Comparison of ENCODE assay signal across 9 cellular contexts in genomic region chr6:107491791-107492674, GRCh38. TPM values are rescaled to one million over a fixed set of nuclear protein-coding genes. Genes with fewer than 3 reads are reported as not detected.
DNase-seq lines count a peak whose midpoint lies in the region; ATAC-seq, FAIRE-seq and TF ChIP-seq lines count a peak whose summit lies in the region.
"Had no signal": no experiment of that assay in that cellular context is flagged by ENCODE, and none has a peak within 500 bp of the region (broad histone marks: within the 10 kb centered on the region; RNA-seq: fewer than 3 reads in every experiment).

No MANE protein-coding gene starts in this region.

- TF ChIP-seq POLR2A in K562 (conservative IDR thresholded peaks at IDR 0.05): no peak
- TF ChIP-seq POLR2A in HepG2 (IDR thresholded peaks at IDR 0.05; ENCODE audit: insufficient read depth in 1 of 2, low read depth in 2 of 2, low read length in 2 of 2): no peak

- CTCF ChIA-PET in activated naive CD4-positive, alpha-beta T cell treated with anti-CD3 and anti-CD28 coated beads for 36 hours (lab: Charles Lee): no interaction called here
- CTCF ChIA-PET in K562 (lab: Yijun Ruan, JAX; ENCODE audit: low intra/inter-chr PET ratio) (no interaction called here), HepG2 (lab: Yijun Ruan, JAX; ENCODE audit: low intra/inter-chr PET ratio, low total read pairs) (no interaction called here)

- intact Hi-C loops in activated naive CD4-positive, alpha-beta T cell treated with anti-CD3 and anti-CD28 coated beads for 36 hours (cut with micrococcal nuclease): loop anchor here (2.0 kb wide), 1 partner anchor 165 kb away; no protein-coding TSS in a partner anchor
- intact Hi-C loops in K562 (cut with micrococcal nuclease) (no loop called here), HepG2 (cut with micrococcal nuclease; ENCODE audit: unreplicated experiment) (loop anchor here (10.0 kb wide), 1 partner anchor 177 kb away; no protein-coding TSS in a partner anchor)

- H3K27ac ChIP-seq in K562 (ENCODE audit: extremely low read depth, low read depth, low read length) (no peak overlapping the region), HepG2 (ENCODE audit: extremely low read length, insufficient read depth, low read length) (peak overlapping the region; percentile 82)

- ATAC-seq in K562 (no peak), HepG2 (no peak), GM21825 (IDR thresholded peaks at IDR 0.05; ENCODE audit: unreplicated experiment) (no peak), GM18873 (IDR thresholded peaks at IDR 0.05; ENCODE audit: low FRiP score, unreplicated experiment) (no peak), HG03196 (IDR thresholded peaks at IDR 0.05; ENCODE audit: unreplicated experiment) (no peak)

- in situ Hi-C loops in K562 (cut with MboI): no loop called here
- in situ Hi-C loops in HepG2 (cut with HindIII; ENCODE audit: extremely low pct_ligation_motif_present, low pct_unique_long_range_greater_than_20kb): no loop called here

- H2AFZ ChIP-seq in K562 (ENCODE audit: low read depth, low read length): no peak overlapping the region
- no peak overlapping the region for H2AFZ ChIP-seq in HepG2 (ENCODE audit: low read length)

- no peak for DNase-seq in activated naive CD4-positive, alpha-beta T cell treated with anti-CD3 and anti-CD28 coated beads for 36 hours
- no peak for DNase-seq in activated naive CD4-positive, alpha-beta T cell treated with anti-CD3 and anti-CD28 coated beads, Interleukin-2, amount 50 U/mL, for 16 hours
- no peak for DNase-seq in K562 (ENCODE audit: extremely low read depth in 1 of 4, low spot score in 3 of 4)
- peak; percentile 24 for DNase-seq in HepG2 (ENCODE audit: low spot score)
- peak; percentile 53 for DNase-seq in ureter (ENCODE audit: low spot score)

- H3K4me3 Mint-ChIP-seq in activated naive CD4-positive, alpha-beta T cell treated with anti-CD3 and anti-CD28 coated beads for 36 hours: peak overlapping the region; percentile 80
- H3K4me3 Mint-ChIP-seq: brain had no signal

- no peaks in the 10 kb centered on the region for H3K36me3 Mint-ChIP-seq in activated naive CD4-positive, alpha-beta T cell treated with anti-CD3 and anti-CD28 coated beads for 36 hours (ENCODE audit: low read depth)
- H3K36me3 Mint-ChIP-seq: brain had no signal

- H3K27ac Mint-ChIP-seq in activated naive CD4-positive, alpha-beta T cell treated with anti-CD3 and anti-CD28 coated beads for 36 hours: no peak overlapping the region

- H3K4me3 ChIP-seq in K562 (no peak overlapping the region), HepG2 (replicated peaks in 1 of 3; ENCODE audit: insufficient read depth in 1 of 3, low read depth in 2 of 3, low read length in 3 of 3) (peak overlapping the region; percentile 94 to 98 (median 96))

- peaks cover 0 to 31% of the 10 kb centered on the region in 2 experiments; a peak in 3 of 5 replicates for H3K4me1 ChIP-seq in K562 (replicated peaks in 1 of 2; ENCODE audit: control insufficient read depth in 2 of 2, insufficient read depth in 2 of 2, low read length in 2 of 2)
- H3K4me1 ChIP-seq in HepG2 (ENCODE audit: insufficient read depth, low read length): peaks cover 56% of the 10 kb centered on the region

- H3K27me3 ChIP-seq in K562 (ENCODE audit: control insufficient read depth in 2 of 2, insufficient read depth in 2 of 2, low read length in 2 of 2) (peaks cover 51 to 59% of the 10 kb centered on the region in 2 experiments), HepG2 (ENCODE audit: control insufficient read depth in 1 of 2, insufficient read depth in 2 of 2, low read length in 2 of 2) (no peaks in the 10 kb centered on the region; a peak in 2 of 5 replicates)

- no peak for TF ChIP-seq RAD21 in K562 (CRISPR knock-in tag; conservative IDR thresholded peaks at IDR 0.05 in 1 of 2, IDR thresholded peaks at IDR 0.05 in 1 of 2)
- TF ChIP-seq RAD21 in HepG2 (CRISPR knock-in tag; IDR thresholded peaks at IDR 0.05): no peak

- H3K36me3 ChIP-seq in K562 (ENCODE audit: control insufficient read depth, insufficient read depth, low read length) (no peaks in the 10 kb centered on the region), HepG2 (replicated peaks in 1 of 2; ENCODE audit: control insufficient read depth in 1 of 2, insufficient read depth in 2 of 2, low read length in 2 of 2) (no peaks in the 10 kb centered on the region)

- H3K79me2 ChIP-seq in K562 (ENCODE audit: control insufficient read depth, insufficient read depth, low read length) (no peaks in the 10 kb centered on the region), HepG2 (ENCODE audit: insufficient read depth, low read length) (peaks cover 61% of the 10 kb centered on the region)

- no peaks in the 10 kb centered on the region for H4K20me1 ChIP-seq in K562 (replicated peaks; ENCODE audit: control insufficient read depth, insufficient read depth, low read length)
- H4K20me1 ChIP-seq in HepG2 (ENCODE audit: insufficient read depth, low read length): no peaks in the 10 kb centered on the region

- peaks cover 43% of the 10 kb centered on the region for H3K27me3 Mint-ChIP-seq in activated naive CD4-positive, alpha-beta T cell treated with anti-CD3 and anti-CD28 coated beads for 36 hours (ENCODE audit: low read depth)

- no peak for FAIRE-seq in K562 (lab: Jason Lieb, UNC)
- no peak for FAIRE-seq in HepG2 (lab: Jason Lieb, UNC)

- H3K9ac ChIP-seq in K562 (ENCODE audit: insufficient read depth in 1 of 2, low read depth in 2 of 2, low read length in 2 of 2) (no peak overlapping the region), HepG2 (ENCODE audit: insufficient read depth, low read depth, low read length) (peak overlapping the region; percentile 83)

- no peak for TF ChIP-seq EP300 in K562 (IDR thresholded peaks at IDR 0.05; ENCODE audit: low read length)
- TF ChIP-seq EP300 in HepG2 (IDR thresholded peaks at IDR 0.05; ENCODE audit: low read depth in 2 of 2, low read length in 2 of 2): no peak
- no peak for TF ChIP-seq EP300 in HepG2 (CRISPR knock-in tag; IDR thresholded peaks at IDR 0.05; ENCODE audit: borderline replicate concordance)

- H3K4me2 ChIP-seq in K562 (ENCODE audit: insufficient read depth, low read length): no peak overlapping the region
- peak overlapping the region; percentile 79 for H3K4me2 ChIP-seq in HepG2 (ENCODE audit: low read depth, low read length)

- H3K4me1 Mint-ChIP-seq in activated naive CD4-positive, alpha-beta T cell treated with anti-CD3 and anti-CD28 coated beads for 36 hours (ENCODE audit: low read depth): peaks cover 15% of the 10 kb centered on the region

- H3K9me3 Mint-ChIP-seq in activated naive CD4-positive, alpha-beta T cell treated with anti-CD3 and anti-CD28 coated beads for 36 hours: no peaks in the 10 kb centered on the region
- H3K9me3 Mint-ChIP-seq: brain had no signal

- no peaks in the 10 kb centered on the region for H3K9me1 ChIP-seq in K562 (ENCODE audit: control insufficient read depth, insufficient read depth, low read length)

- no peak for TF ChIP-seq CTCF in K562 (IDR thresholded peaks at IDR 0.05 in 2 of 3, conservative IDR thresholded peaks at IDR 0.05 in 1 of 3; ENCODE audit: insufficient read depth in 2 of 3, low read depth in 1 of 3, low read length in 3 of 3)
- no peak for TF ChIP-seq CTCF in HepG2 (CRISPR knock-in tag; IDR thresholded peaks at IDR 0.05)

- BruUV-seq in K562 (replicated peaks; lab: Mats Ljungman, UMichigan): no TSS peak
- TSS peak; percentile 27 for BruUV-seq in HepG2 (replicated peaks; lab: Mats Ljungman, UMichigan)

- 46% methylated on average over 15 of the region's 15 CpGs for WGBS in K562 (ENCODE audit: insufficient coverage, low coverage, missing lambda C conversion rate)
- WGBS in HepG2 (ENCODE audit: low lambda C conversion rate): 13% methylated on average over 15 of the region's 15 CpGs

- POLR2A ChIA-PET in K562 (lab: Yijun Ruan, JAX) (no interaction called here), HepG2 (lab: Yijun Ruan, JAX) (interaction anchor here (1.6 to 4.9 kb wide), 4 partner anchors 33 to 174 kb away, joined by 5 to 50 read pairs (median 23); partner anchors contain the start of gene PDSS2)

- H3K9me3 ChIP-seq in K562 (replicated peaks; ENCODE audit: control insufficient read depth, insufficient read depth, low read depth, low read length) (no peaks in the 10 kb centered on the region), HepG2 (ENCODE audit: low read length) (no peaks in the 10 kb centered on the region)

RNA-seq across cellular contexts. Expression of gene SOBP, which starts 2.1 kb away (rescaled TPM):
- under 1 TPM; 0.25 to 0.26 TPM for total RNA-seq in activated naive CD4-positive, alpha-beta T cell treated with anti-CD3 and anti-CD28 coated beads for 36 hours
- not detected in 2 replicates for total RNA-seq in K562 (2011; cell fraction: chromatin; rRNA removed; ENCODE audit: low replicate concordance)
- total RNA-seq in K562 (2011; cell fraction: nucleolus; rRNA removed): not detected in 2 replicates
- total RNA-seq in K562 (2011; cell fraction: nucleoplasm; rRNA removed): not detected in 2 replicates
- total RNA-seq in K562 (2014; rRNA removed) (not detected in 2 replicates), K562 (2014; rRNA removed; fragmentation: Illumina TruSeq; extraction: Trizol) (not detected in 2 replicates), K562 (2015; rRNA removed; fragmentation: Illumina TruSeq; extraction: Trizol) (not detected in 2 replicates), K562 (2021) (0.16 TPM in 1 of 2 replicates, not detected in the other), HepG2 (2016; rRNA removed; fragmentation: Illumina TruSeq; extraction: Trizol) (5.0 and 6.9 TPM in 2 replicates), ureter (12.6 TPM)
- polyA plus RNA-seq in K562 (2011; rRNA removed) (not detected in 2 replicates), K562 (2014; fragmentation: Illumina TruSeq; extraction: Trizol) (not detected in 2 replicates), K562 (2014; fragmentation: Nextera tagmentation; extraction: Ambion mirVana) (not detected), K562 (2014; rRNA removed) (not detected in 2 replicates), HepG2 (2011; rRNA removed) (1.2 and 1.5 TPM in 2 replicates)
- polyA plus RNA-seq in K562 (2011; cell fraction: cytosol; rRNA removed): not detected in 2 replicates
- polyA plus RNA-seq in K562 (2011; cell fraction: nucleus; rRNA removed): not detected in 2 replicates
- polyA plus RNA-seq in K562 (2012): not detected in 2 replicates
- not detected in 2 replicates for polyA minus RNA-seq in K562 (2011; rRNA and poly(A)+ RNA removed)
- not detected in 2 replicates for polyA minus RNA-seq in K562 (2011; cell fraction: cytosol; rRNA and poly(A)+ RNA removed)
- polyA minus RNA-seq in K562 (2011; cell fraction: nucleus; rRNA and poly(A)+ RNA removed): not detected in 2 replicates
- 16.8 and 17.1 TPM in 2 replicates for total RNA-seq in HepG2 (2016; cell fraction: cytosol; rRNA removed; fragmentation: Illumina TruSeq; extraction: Trizol; ENCODE audit: low read depth)
- 4.6 and 7.3 TPM in 2 replicates for total RNA-seq in HepG2 (2016; cell fraction: insoluble cytoplasmic fraction; rRNA removed; fragmentation: Illumina TruSeq; extraction: Trizol)
- total RNA-seq in HepG2 (2016; cell fraction: membrane; rRNA removed; fragmentation: Illumina TruSeq; extraction: Trizol): 9.6 and 9.9 TPM in 2 replicates
- 20.2 and 20.8 TPM in 2 replicates for total RNA-seq in HepG2 (2016; cell fraction: nucleus; rRNA removed; fragmentation: Illumina TruSeq; extraction: Trizol)
- polyA plus RNA-seq in HepG2 (2011; cell fraction: cytosol; rRNA removed): 0.68 and 0.69 TPM in 2 replicates
- polyA plus RNA-seq in HepG2 (2011; cell fraction: nucleus; rRNA removed): 2.6 and 4.7 TPM in 2 replicates
- 7.5 and 8.9 TPM in 2 replicates for polyA plus RNA-seq in HepG2 (2012)
- polyA plus RNA-seq in HepG2 (2016; cell fraction: cytosol; fragmentation: Illumina TruSeq; extraction: Trizol; ENCODE audit: low read depth): 3.7 and 4.0 TPM in 2 replicates
- 7.3 and 10.4 TPM in 2 replicates for polyA plus RNA-seq in HepG2 (2016; cell fraction: insoluble cytoplasmic fraction; fragmentation: Illumina TruSeq; extraction: Trizol; ENCODE audit: low read depth)
- polyA plus RNA-seq in HepG2 (2016; cell fraction: membrane; fragmentation: Illumina TruSeq; extraction: Trizol; ENCODE audit: low read depth): 7.3 and 8.1 TPM in 2 replicates
- 11.6 and 12.0 TPM in 2 replicates for polyA plus RNA-seq in HepG2 (2016; cell fraction: nucleus; fragmentation: Illumina TruSeq; extraction: Trizol; ENCODE audit: insufficient read depth, low read depth)
- polyA minus RNA-seq in HepG2 (2011; rRNA and poly(A)+ RNA removed; ENCODE audit: low replicate concordance): 0.12 and 2.0 TPM in 2 replicates
- 2.5 and 3.5 TPM in 2 replicates for polyA minus RNA-seq in HepG2 (2011; cell fraction: cytosol; rRNA and poly(A)+ RNA removed)
- polyA minus RNA-seq in HepG2 (2011; cell fraction: nucleus; rRNA and poly(A)+ RNA removed): 17.2 and 22.7 TPM in 2 replicates

RNA-seq across cellular contexts. Expression of gene PDSS2, which starts 32.7 kb away (rescaled TPM):
- 10 to 100 TPM; 10.5 to 11.3 TPM for total RNA-seq in activated naive CD4-positive, alpha-beta T cell treated with anti-CD3 and anti-CD28 coated beads for 36 hours
- total RNA-seq in K562 (2011; cell fraction: chromatin; rRNA removed; ENCODE audit: low replicate concordance): 22.5 and 28.8 TPM in 2 replicates
- total RNA-seq in K562 (2011; cell fraction: nucleolus; rRNA removed): 22.5 and 23.5 TPM in 2 replicates
- total RNA-seq in K562 (2011; cell fraction: nucleoplasm; rRNA removed): 37.7 and 47.8 TPM in 2 replicates
- 5.8 and 8.3 TPM in 2 replicates for total RNA-seq in K562 (2014; rRNA removed)
- total RNA-seq in K562 (2014; rRNA removed; fragmentation: Illumina TruSeq; extraction: Trizol): 10.9 and 11.9 TPM in 2 replicates
- total RNA-seq in K562 (2015; rRNA removed; fragmentation: Illumina TruSeq; extraction: Trizol): 10.7 and 12.0 TPM in 2 replicates
- total RNA-seq in K562 (2021): 13.0 and 13.8 TPM in 2 replicates
- 14.8 and 17.6 TPM in 2 replicates for polyA plus RNA-seq in K562 (2011; rRNA removed)
- polyA plus RNA-seq in K562 (2011; cell fraction: cytosol; rRNA removed): 14.9 and 16.0 TPM in 2 replicates
- polyA plus RNA-seq in K562 (2011; cell fraction: nucleus; rRNA removed): 13.6 and 13.7 TPM in 2 replicates
- 9.6 and 11.8 TPM in 2 replicates for polyA plus RNA-seq in K562 (2012)
- polyA plus RNA-seq in K562 (2014; fragmentation: Illumina TruSeq; extraction: Trizol): 9.0 and 11.6 TPM in 2 replicates
- polyA plus RNA-seq in K562 (2014; fragmentation: Nextera tagmentation; extraction: Ambion mirVana): 10 to 100 TPM; 16.9 to 21.1 TPM
- polyA plus RNA-seq in K562 (2014; rRNA removed): 9.9 and 11.7 TPM in 2 replicates
- polyA minus RNA-seq in K562 (2011; rRNA and poly(A)+ RNA removed): 13.6 and 13.9 TPM in 2 replicates
- 8.3 and 10.1 TPM in 2 replicates for polyA minus RNA-seq in K562 (2011; cell fraction: cytosol; rRNA and poly(A)+ RNA removed)
- 20.5 and 25.9 TPM in 2 replicates for polyA minus RNA-seq in K562 (2011; cell fraction: nucleus; rRNA and poly(A)+ RNA removed)
- 17.0 and 23.7 TPM in 2 replicates for total RNA-seq in HepG2 (2016; rRNA removed; fragmentation: Illumina TruSeq; extraction: Trizol)
- 2.9 and 3.2 TPM in 2 replicates for total RNA-seq in HepG2 (2016; cell fraction: cytosol; rRNA removed; fragmentation: Illumina TruSeq; extraction: Trizol; ENCODE audit: low read depth)
- total RNA-seq in HepG2 (2016; cell fraction: insoluble cytoplasmic fraction; rRNA removed; fragmentation: Illumina TruSeq; extraction: Trizol): 18.3 and 23.8 TPM in 2 replicates
- total RNA-seq in HepG2 (2016; cell fraction: membrane; rRNA removed; fragmentation: Illumina TruSeq; extraction: Trizol): 9.3 and 9.5 TPM in 2 replicates
- total RNA-seq in HepG2 (2016; cell fraction: nucleus; rRNA removed; fragmentation: Illumina TruSeq; extraction: Trizol): 14.1 and 15.4 TPM in 2 replicates
- polyA plus RNA-seq in HepG2 (2011; rRNA removed): 12.5 and 16.2 TPM in 2 replicates
- 9.6 and 11.7 TPM in 2 replicates for polyA plus RNA-seq in HepG2 (2011; cell fraction: cytosol; rRNA removed)
- polyA plus RNA-seq in HepG2 (2011; cell fraction: nucleus; rRNA removed): 7.2 and 7.4 TPM in 2 replicates
- 9.1 and 10.3 TPM in 2 replicates for polyA plus RNA-seq in HepG2 (2012)
- polyA plus RNA-seq in HepG2 (2016; cell fraction: cytosol; fragmentation: Illumina TruSeq; extraction: Trizol; ENCODE audit: low read depth): 2.9 TPM in 2 replicates
- polyA plus RNA-seq in HepG2 (2016; cell fraction: insoluble cytoplasmic fraction; fragmentation: Illumina TruSeq; extraction: Trizol; ENCODE audit: low read depth): 23.7 and 26.1 TPM in 2 replicates
- polyA plus RNA-seq in HepG2 (2016; cell fraction: membrane; fragmentation: Illumina TruSeq; extraction: Trizol; ENCODE audit: low read depth): 5.0 and 6.5 TPM in 2 replicates
- polyA plus RNA-seq in HepG2 (2016; cell fraction: nucleus; fragmentation: Illumina TruSeq; extraction: Trizol; ENCODE audit: insufficient read depth, low read depth): 9.4 and 12.7 TPM in 2 replicates
- 31.3 and 38.1 TPM in 2 replicates for polyA minus RNA-seq in HepG2 (2011; rRNA and poly(A)+ RNA removed; ENCODE audit: low replicate concordance)
- 11.1 and 12.6 TPM in 2 replicates for polyA minus RNA-seq in HepG2 (2011; cell fraction: cytosol; rRNA and poly(A)+ RNA removed)
- polyA minus RNA-seq in HepG2 (2011; cell fraction: nucleus; rRNA and poly(A)+ RNA removed): 31.7 and 32.4 TPM in 2 replicates
- 17.4 TPM for total RNA-seq in ureter

Comparison
In these comparisons a context has a peak if more than half of its experiments do, and no peak if none do; other contexts are left out.
1. DNase-seq: peak in HepG2 (single experiment) and ureter (single experiment); none in activated naive CD4-positive, alpha-beta T cell treated with anti-CD3 and anti-CD28 coated beads for 36 hours (single experiment), activated naive CD4-positive, alpha-beta T cell treated with anti-CD3 and anti-CD28 coated beads, Interleukin-2, amount 50 U/mL, for 16 hours (single experiment) and K562 (0 of 4).